ENCODE assay signal across 1 cellular context in genomic region chr3:9838856-9839255, GRCh38.
TF ChIP-seq lines count a peak whose summit lies in the region.

No MANE protein-coding gene starts in this region.

TF ChIP-seq in endothelial cell of umbilical vein, 7 proteins besides CTCF, POLR2A, EP300 and RAD21:
- no peak for TF ChIP-seq GATA2 (IDR thresholded peaks at IDR 0.05; ENCODE audit: insufficient read depth, insufficient read length, low read depth, low read length)
- no peak for TF ChIP-seq POLR2AphosphoS5 (IDR thresholded peaks at IDR 0.05; ENCODE audit: insufficient read depth, low read depth, low read length)
- no peak for TF ChIP-seq EZH2 (IDR thresholded peaks at IDR 0.05; ENCODE audit: borderline replicate concordance, low read depth, low read length, severe bottlenecking)
- no peak for TF ChIP-seq MYC (IDR thresholded peaks at IDR 0.05; ENCODE audit: low read depth, low read length)
- TF ChIP-seq FOS (IDR thresholded peaks at IDR 0.05; ENCODE audit: borderline replicate concordance, insufficient read depth, low read length) = no peak
- no peak for TF ChIP-seq JUN (IDR thresholded peaks at IDR 0.05; ENCODE audit: borderline replicate concordance, insufficient read depth, insufficient read length, low read depth)
- TF ChIP-seq MAX (IDR thresholded peaks at IDR 0.05; ENCODE audit: insufficient read depth, insufficient read length) = no peak
